ENCODE assay signal across 18 cellular contexts in the genomic region with DNA sequence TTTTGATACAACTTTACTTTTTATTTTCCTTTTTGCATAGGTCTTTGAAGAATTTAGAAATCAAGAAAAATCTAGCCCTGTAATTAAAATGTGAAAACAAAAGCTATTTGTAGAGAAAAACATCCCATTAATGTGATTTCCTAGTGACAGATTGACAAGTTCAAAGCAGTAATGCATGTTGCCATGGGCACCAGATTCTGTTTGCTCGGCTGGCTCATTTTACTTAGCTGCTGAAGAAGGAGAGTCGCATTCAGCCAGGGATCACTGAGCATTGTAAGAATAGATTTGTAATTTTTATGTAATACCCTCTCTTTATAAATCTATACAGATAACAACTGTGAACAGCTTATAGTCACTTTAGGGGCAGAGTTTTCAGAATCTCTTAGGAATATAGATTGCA. TPM values are rescaled to one million over a fixed set of nuclear protein-coding genes. Genes with fewer than 3 reads are reported as not detected.
DNase-seq lines count a peak whose midpoint lies in the region; ATAC-seq, FAIRE-seq and TF ChIP-seq lines count a peak whose summit lies in the region.
"Had no signal": no experiment of that assay in that cellular context is flagged by ENCODE, and none has a peak within 500 bp of the region (broad histone marks: within the 10 kb centered on the region; RNA-seq: fewer than 3 reads in every experiment).

No MANE protein-coding gene starts in this region.

- no peaks in the 10 kb centered on the region for H3K9me3 ChIP-seq in mucosa of descending colon
- H3K9me3 ChIP-seq: body of pancreas, esophagus muscularis mucosa, left lung, uterus had no signal

- no peak for DNase-seq in D721Med (ENCODE audit: insufficient read length, low spot score)
- peak; percentile 49 for DNase-seq in NCI-H146 treated with DMSO at 0.1 percent for 48 hours (lab: John Stamatoyannopoulos, UW; ENCODE audit: unreplicated experiment)
- DNase-seq in NCI-H524 (lab: John Stamatoyannopoulos, UW): peak; percentile 35 to 70
- peak; percentile 37 for DNase-seq in glutamatergic neuron
- no peak for DNase-seq in H4 (ENCODE audit: low spot score)
- DNase-seq in middle frontal gyrus (ENCODE audit: extremely low spot score, low spot score): no peak
- no peak for DNase-seq in mucosa of descending colon
- DNase-seq in activated CD4-positive, alpha-beta T cell treated with anti-CD3 and anti-CD28 coated beads for 1 hour: no peak
- DNase-seq: activated CD8-positive, alpha-beta memory T cell treated with anti-CD3 and anti-CD28 coated beads, Interleukin-2, amount 50 U/mL, for 4 hours; activated naive CD4-positive, alpha-beta T cell treated with anti-CD3 and anti-CD28 coated beads, Interleukin-2, amount 10 ng/mL, durations not matched to agents 7 days and 5 days; CD8-positive, alpha-beta T cell; IMR-90; left lung; naive B cell; uterus had no signal

- peaks cover 1% of the 10 kb centered on the region for H3K27me3 Mint-ChIP-seq in glutamatergic neuron (ENCODE audit: unreplicated experiment)

- no peaks in the 10 kb centered on the region for H3K4me1 ChIP-seq in mucosa of descending colon (ENCODE audit: low read depth)
- H3K4me1 ChIP-seq: esophagus muscularis mucosa, left lung, uterus had no signal

- FAIRE-seq in D721Med (lab: Jason Lieb, UNC): peak; percentile 61

- intact Hi-C loops in mucosa of descending colon (cut with DNase I, micrococcal nuclease): no loop called here

- no peaks in the 10 kb centered on the region for H3K36me3 ChIP-seq in mucosa of descending colon (ENCODE audit: low read depth)
- H3K36me3 ChIP-seq: esophagus muscularis mucosa, left lung, uterus had no signal

- no peaks in the 10 kb centered on the region for H3K36me3 Mint-ChIP-seq in glutamatergic neuron (ENCODE audit: unreplicated experiment)
- H3K36me3 Mint-ChIP-seq: activated naive CD4-positive, alpha-beta T cell treated with anti-CD3 and anti-CD28 coated beads, Interleukin-2, amount 10 ng/mL, durations not matched to agents 7 days and 5 days; CD8-positive, alpha-beta T cell; naive B cell had no signal

- no peaks in the 10 kb centered on the region for H3K9me3 Mint-ChIP-seq in glutamatergic neuron (ENCODE audit: unreplicated experiment)
- H3K9me3 Mint-ChIP-seq: activated naive CD4-positive, alpha-beta T cell treated with anti-CD3 and anti-CD28 coated beads, Interleukin-2, amount 10 ng/mL, durations not matched to agents 7 days and 5 days; CD8-positive, alpha-beta T cell; dendritic cell treated with granulocyte-macrophage colony-stimulating factor and Interleukin-4, amounts not matched to agents 40 ng/mL and 50 ng/mL, for 4 days; naive B cell had no signal

- H3K4me3 Mint-ChIP-seq in glutamatergic neuron (ENCODE audit: unreplicated experiment): peak overlapping the region; percentile 4
- H3K4me3 Mint-ChIP-seq: activated naive CD4-positive, alpha-beta T cell treated with anti-CD3 and anti-CD28 coated beads, Interleukin-2, amount 10 ng/mL, durations not matched to agents 7 days and 5 days; CD8-positive, alpha-beta T cell; dendritic cell treated with granulocyte-macrophage colony-stimulating factor and Interleukin-4, amounts not matched to agents 40 ng/mL and 50 ng/mL, for 4 days had no signal

- no peak for ATAC-seq in mucosa of descending colon
- ATAC-seq: body of pancreas; CD8-positive, alpha-beta T cell; left lung had no signal

- no peak overlapping the region for H3K4me3 ChIP-seq in mucosa of descending colon
- H3K4me3 ChIP-seq: body of pancreas, esophagus muscularis mucosa, left lung, uterus had no signal

- H3K27ac Mint-ChIP-seq in glutamatergic neuron (ENCODE audit: unreplicated experiment): peak overlapping the region; percentile 70
- H3K27ac Mint-ChIP-seq: activated naive CD4-positive, alpha-beta T cell treated with anti-CD3 and anti-CD28 coated beads, Interleukin-2, amount 10 ng/mL, durations not matched to agents 7 days and 5 days; CD8-positive, alpha-beta T cell; dendritic cell treated with granulocyte-macrophage colony-stimulating factor and Interleukin-4, amounts not matched to agents 40 ng/mL and 50 ng/mL, for 4 days had no signal

- TF ChIP-seq CTCF in D721Med (IDR thresholded peaks at IDR 0.05; ENCODE audit: insufficient read depth, missing control alignments) (no peak), glutamatergic neuron (IDR thresholded peaks at IDR 0.05; ENCODE audit: partially characterized antibody, unreplicated experiment) (no peak), mucosa of descending colon (IDR thresholded peaks at IDR 0.05) (no peak)

- peaks cover 19% of the 10 kb centered on the region for H3K4me1 Mint-ChIP-seq in glutamatergic neuron (ENCODE audit: low read depth, unreplicated experiment)
- H3K4me1 Mint-ChIP-seq: activated naive CD4-positive, alpha-beta T cell treated with anti-CD3 and anti-CD28 coated beads, Interleukin-2, amount 10 ng/mL, durations not matched to agents 7 days and 5 days had no signal

RNA-seq across cellular contexts. Expression of gene DNAJB9, which starts 28.5 kb away (rescaled TPM):
- total RNA-seq in glutamatergic neuron (ENCODE audit: unreplicated experiment) (21.6 TPM), mucosa of descending colon (10 to 100 TPM; 13.2 to 19.2 (median 16.6) TPM)
- total RNA-seq in H4 (2014; rRNA removed; shearing (Covaris generic)): 17.4 and 20.9 TPM in 2 replicates

RNA-seq across cellular contexts. Expression of gene THAP5, which starts 28.6 kb away (rescaled TPM):
- total RNA-seq in glutamatergic neuron (ENCODE audit: unreplicated experiment) (10.2 TPM), mucosa of descending colon (10 to 100 TPM; 19.6 to 26.2 (median 20.2) TPM)
- total RNA-seq in H4 (2014; rRNA removed; shearing (Covaris generic)): 21.1 and 27.1 TPM in 2 replicates

Comparison
In these comparisons a context has a peak if more than half of its experiments do, and no peak if none do; other contexts are left out.
1. DNase-seq: peak in NCI-H146 treated with DMSO at 0.1 percent for 48 hours (single experiment), NCI-H524 (2 of 2) and glutamatergic neuron (single experiment); none in D721Med (single experiment), H4 (single experiment), middle frontal gyrus (single experiment), mucosa of descending colon (0 of 3) and activated CD4-positive, alpha-beta T cell treated with anti-CD3 and anti-CD28 coated beads for 1 hour (single experiment).